ENCODE assay signal across 8 cellular contexts in genomic region chr6:74574794-74575193, GRCh38.
DNase-seq lines count a peak whose midpoint lies in the region; ATAC-seq and TF ChIP-seq lines count a peak whose summit lies in the region.

No MANE protein-coding gene starts in this region.

- no peaks in the 10 kb centered on the region for H3K27me3 ChIP-seq in DOHH2 (ENCODE audit: control insufficient read depth, low read length)
- no peaks in the 10 kb centered on the region for H3K27me3 ChIP-seq in PC-9 (ENCODE audit: insufficient read depth, low read depth)

- H3K4me1 ChIP-seq in DOHH2 (ENCODE audit: control insufficient read depth, low read length) (no peaks in the 10 kb centered on the region), PC-9 (replicated peaks; ENCODE audit: insufficient read depth) (peaks cover 8% of the 10 kb centered on the region)

- no peak overlapping the region for H3K27ac Mint-ChIP-seq in glutamatergic neuron (ENCODE audit: unreplicated experiment)

- H3K9me2 ChIP-seq in DOHH2 (replicated peaks; ENCODE audit: control insufficient read depth, low read length) (no peaks in the 10 kb centered on the region), PC-9 (ENCODE audit: insufficient read depth) (no peaks in the 10 kb centered on the region)

- H3K4me3 ChIP-seq in DOHH2 (ENCODE audit: low read length) = no peak overlapping the region
- no peak overlapping the region for H3K4me3 ChIP-seq in HFF-Myc (replicated peaks; ENCODE audit: low read depth, low read length)
- H3K4me3 ChIP-seq in PC-9 = no peak overlapping the region

- DNase-seq in HFF-Myc (ENCODE audit: extremely low read depth, low read depth) (no peak), PC-9 (no peak), glutamatergic neuron (no peak)
- DNase-seq in activated effector memory CD4-positive, alpha-beta T cell treated with anti-CD3 and anti-CD28 coated beads, Interleukin-2, amount 50 U/mL, for 16 hours = no peak

- H3K9me3 Mint-ChIP-seq in glutamatergic neuron (ENCODE audit: unreplicated experiment) = no peaks in the 10 kb centered on the region

- TF ChIP-seq CTCF in DOHH2 (IDR thresholded peaks at IDR 0.05; ENCODE audit: low read depth, low read length, poor library complexity, severe bottlenecking) (peak; percentile 58), HFF-Myc (IDR thresholded peaks at IDR 0.05; ENCODE audit: low read depth, low read length, missing control alignments) (peak; percentile 63), PC-9 (conservative IDR thresholded peaks at IDR 0.05) (peak; percentile 69), glutamatergic neuron (IDR thresholded peaks at IDR 0.05; ENCODE audit: partially characterized antibody, unreplicated experiment) (peak; percentile 77)

- H3K4me3 Mint-ChIP-seq in glutamatergic neuron (ENCODE audit: unreplicated experiment) = no peak overlapping the region

- POLR2A ChIA-PET in PC-9 (lab: Charles Lee; ENCODE audit: unreplicated experiment) = no interaction called here

- CTCF ChIA-PET in PC-9 (lab: Charles Lee) = no interaction called here

- H3K4me2 ChIP-seq in DOHH2 (ENCODE audit: low read length) (no peak overlapping the region), PC-9 (no peak overlapping the region)

- H3K79me2 ChIP-seq in DOHH2 (ENCODE audit: control insufficient read depth, low read length) (no peaks in the 10 kb centered on the region), PC-9 (ENCODE audit: low read depth) (no peaks in the 10 kb centered on the region)

- H3K9me3 ChIP-seq in DOHH2 (ENCODE audit: control insufficient read depth, insufficient read depth, low read length) (no peaks in the 10 kb centered on the region), PC-9 (ENCODE audit: insufficient read depth, low read depth) (no peaks in the 10 kb centered on the region)

- no peaks in the 10 kb centered on the region for H3K36me3 Mint-ChIP-seq in glutamatergic neuron (ENCODE audit: unreplicated experiment)

- BruUV-seq in PC-9 (replicated peaks; lab: Mats Ljungman, UMichigan) = no TSS peak

- intact Hi-C loops in PC-9 (cut with micrococcal nuclease; ENCODE audit: unreplicated experiment) = loop anchor here (5.0 to 10.0 kb wide), 2 partner anchors 633 to 830 kb away; partner anchors contain the start of gene COL12A1

- no peaks in the 10 kb centered on the region for H3F3A ChIP-seq in DOHH2 (ENCODE audit: control insufficient read depth, insufficient read depth)
- no peaks in the 10 kb centered on the region for H3F3A ChIP-seq in PC-9 (ENCODE audit: insufficient read depth, low read depth)

- H4K20me1 ChIP-seq in DOHH2 (ENCODE audit: control insufficient read depth, insufficient read depth, low read depth, low read length) = no peaks in the 10 kb centered on the region
- no peaks in the 10 kb centered on the region for H4K20me1 ChIP-seq in PC-9 (ENCODE audit: insufficient read depth)

- H3K36me3 ChIP-seq in DOHH2 (ENCODE audit: control insufficient read depth, low read length) (no peaks in the 10 kb centered on the region), PC-9 (ENCODE audit: low read depth) (no peaks in the 10 kb centered on the region)

- ATAC-seq in GM18505 (IDR thresholded peaks at IDR 0.05; ENCODE audit: unreplicated experiment) = no peak
- no peak for ATAC-seq in GM21526 (IDR thresholded peaks at IDR 0.05; ENCODE audit: low FRiP score, unreplicated experiment)
- no peak for ATAC-seq in HG03139 (IDR thresholded peaks at IDR 0.05; ENCODE audit: unreplicated experiment)

- H3K27ac ChIP-seq in DOHH2 (ENCODE audit: low read depth, low read length) (no peak overlapping the region), PC-9 (no peak overlapping the region)

- no peak for TF ChIP-seq POLR2A in GM18505 (IDR thresholded peaks at IDR 0.05; ENCODE audit: borderline replicate concordance, extremely low read depth, insufficient read depth, insufficient read length)

- no peaks in the 10 kb centered on the region for H3K4me1 Mint-ChIP-seq in glutamatergic neuron (ENCODE audit: low read depth, unreplicated experiment)

- no peak overlapping the region for H2AFZ ChIP-seq in PC-9

- H3K27me3 Mint-ChIP-seq in glutamatergic neuron (ENCODE audit: unreplicated experiment) = no peaks in the 10 kb centered on the region
